In the genomic region with DNA sequence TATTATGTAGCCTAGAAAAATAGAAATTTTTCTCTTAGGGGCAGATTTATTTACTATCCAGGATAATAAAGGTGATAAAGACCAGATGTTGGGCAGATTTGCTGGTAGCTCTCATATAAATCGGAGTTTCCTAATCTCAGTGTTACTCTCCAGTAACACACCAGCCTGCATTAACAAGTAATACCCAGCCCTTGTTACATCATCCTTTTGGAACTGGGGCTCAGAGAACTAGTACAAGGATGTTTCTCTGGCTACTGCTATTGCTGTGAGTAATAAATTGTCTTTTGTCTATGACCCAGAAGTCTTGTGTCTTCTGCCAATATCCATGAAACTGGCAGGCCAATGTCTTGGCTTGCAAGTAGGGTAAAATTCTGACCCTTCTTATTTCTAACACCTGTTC, we compare ENCODE assay signal across 19 cellular contexts. TPM values are rescaled to one million over a fixed set of nuclear protein-coding genes. Genes with fewer than 3 reads are reported as not detected.
DNase-seq lines count a peak whose midpoint lies in the region; ATAC-seq and TF ChIP-seq lines count a peak whose summit lies in the region.
"Had no signal": no experiment of that assay in that cellular context is flagged by ENCODE, and none has a peak within 500 bp of the region (broad histone marks: within the 10 kb centered on the region; RNA-seq: fewer than 3 reads in every experiment).

No MANE protein-coding gene starts in this region.

- intact Hi-C loops in dorsolateral prefrontal cortex (cut with DNase I): no loop called here

- ATAC-seq in left lobe of liver (peak; percentile 40), GM18873 (IDR thresholded peaks at IDR 0.05; ENCODE audit: low FRiP score, unreplicated experiment) (no peak)
- ATAC-seq: activated naive CD4-positive, alpha-beta T cell treated with anti-CD3 and anti-CD28 coated beads, Interleukin-2, amount 50 U/mL, for 72 hours had no signal

- no peaks in the 10 kb centered on the region for H3K36me3 ChIP-seq in MG63
- H3K36me3 ChIP-seq: prostate gland had no signal

- no peak for TF ChIP-seq CTCF in AG09319 (IDR thresholded peaks at IDR 0.05; ENCODE audit: low read depth, low read length)
- no peak for TF ChIP-seq CTCF in dorsolateral prefrontal cortex (IDR thresholded peaks at IDR 0.05 in 54 of 56, conservative IDR thresholded peaks at IDR 0.05 in 2 of 56; ENCODE audit: low read depth in 1 of 56, partially characterized antibody in 56 of 56)

- no peaks in the 10 kb centered on the region for H3K9me3 ChIP-seq in MG63
- H3K9me3 ChIP-seq: prostate gland had no signal

- DNase-seq in AG09319 (ENCODE audit: extremely low read depth, low read depth) (peak; percentile 60), MG63 (peak; percentile 62), dorsolateral prefrontal cortex (no peak), left lobe of liver (ENCODE audit: low spot score) (no peak), Kasumi-1 (lab: John Stamatoyannopoulos, UW) (no peak), retina (no peak), 8988T (no peak)
- DNase-seq: activated B cell treated with CpG ODN at 0.5 μM for 24 hours; DMS79; glutamatergic neuron; islet precursor cell; MV-4-11; NCI-H2171 treated with DMSO at 0.1 percent for 48 hours; stimulated activated CD4-positive, alpha-beta T cell treated with anti-CD3 and anti-CD28 coated beads, Interleukin-2, amount 100 ng/mL, for 24 hours had no signal

- no peaks in the 10 kb centered on the region for H3K27me3 ChIP-seq in MG63
- H3K27me3 ChIP-seq in dorsolateral prefrontal cortex: no peaks in the 10 kb centered on the region

- H3K4me3 ChIP-seq in MG63: no peak overlapping the region
- no peak overlapping the region for H3K4me3 ChIP-seq in dorsolateral prefrontal cortex
- H3K4me3 ChIP-seq: coronary artery, prostate gland had no signal

- peak overlapping the region in 33 of 59 donors; percentile 2 to 80 (median 43) for H3K27ac ChIP-seq in dorsolateral prefrontal cortex
- H3K27ac ChIP-seq: C4-2B, prostate gland had no signal

RNA-seq across cellular contexts. Expression of gene TPD52L1, which starts 16.8 kb away (rescaled TPM):
- 29.2 and 48.5 TPM in 2 replicates for total RNA-seq in MG63 (2014; rRNA removed; shearing (Covaris generic); ENCODE audit: low replicate concordance)
- 100 to 1,000 TPM in 53 of 120 experiments, 10 to 100 TPM in 67; 42.2 to 338 (median 95.8) TPM for total RNA-seq in dorsolateral prefrontal cortex
- 49.7 TPM for total RNA-seq in left lobe of liver
- total RNA-seq: activated B cell treated with CpG ODN at 0.5 μM for 24 hours had no signal

Comparison
In these comparisons a context has a peak if more than half of its experiments do, and no peak if none do; other contexts are left out.
1. DNase-seq: peak in AG09319 (single experiment) and MG63 (single experiment); none in dorsolateral prefrontal cortex (0 of 10), left lobe of liver (single experiment), Kasumi-1 (0 of 2), retina (single experiment) and 8988T (single experiment).